In genomic region chr19:7921955-7922840, GRCh38 we compare ENCODE assay signal across 13 cellular contexts. TPM values are rescaled to one million over a fixed set of nuclear protein-coding genes. Genes with fewer than 3 reads are reported as not detected.
DNase-seq lines count a peak whose midpoint lies in the region; ATAC-seq and TF ChIP-seq lines count a peak whose summit lies in the region.
"Had no signal": no experiment of that assay in that cellular context is flagged by ENCODE, and none has a peak within 500 bp of the region (broad histone marks: within the 10 kb centered on the region; RNA-seq: fewer than 3 reads in every experiment).

No MANE protein-coding gene starts in this region.

- DNase-seq in right cardiac atrium (peak; percentile 25 to 64 (median 59)), right atrium auricular region (ENCODE audit: low spot score) (no peak), natural killer cell (no peak), CD1c-positive myeloid dendritic cell (ENCODE audit: extremely low spot score) (no peak), NCI-H524 (lab: John Stamatoyannopoulos, UW) (no peak)
- DNase-seq: foreskin melanocyte; KG1; SIG-M5; stimulated activated CD4-positive, alpha-beta T cell treated with anti-CD3 and anti-CD28 coated beads, Interleukin-4, amount 100 ng/mL, for 1 hour had no signal

- H3K4me3 ChIP-seq in right cardiac atrium (ENCODE audit: low read length) (no peak overlapping the region), right atrium auricular region (no peak overlapping the region)

- TF ChIP-seq CTCF in right atrium auricular region (IDR thresholded peaks at IDR 0.05) (no peak), natural killer cell (IDR thresholded peaks at IDR 0.05) (no peak)

- peak overlapping the region; percentile 94 for H3K27ac Mint-ChIP-seq in dendritic cell treated with granulocyte-macrophage colony-stimulating factor and Interleukin-4, amounts not matched to agents 40 ng/mL and 50 ng/mL, for 4 days
- H3K27ac Mint-ChIP-seq in natural killer cell = no peak overlapping the region

- H3K36me3 ChIP-seq in right atrium auricular region = peaks cover 15% of the 10 kb centered on the region

- H3K4me1 Mint-ChIP-seq in dendritic cell treated with granulocyte-macrophage colony-stimulating factor and Interleukin-4, amounts not matched to agents 40 ng/mL and 50 ng/mL, for 4 days (ENCODE audit: low read depth) = peaks cover 80% of the 10 kb centered on the region
- H3K4me1 Mint-ChIP-seq in natural killer cell = peaks cover 16 to 43% of the 10 kb centered on the region in 2 donors

- no peaks in the 10 kb centered on the region for H3K9me3 ChIP-seq in right cardiac atrium (ENCODE audit: control insufficient read depth, low read length)
- no peaks in the 10 kb centered on the region for H3K9me3 ChIP-seq in right atrium auricular region

- H3K4me3 Mint-ChIP-seq in dendritic cell treated with granulocyte-macrophage colony-stimulating factor and Interleukin-4, amounts not matched to agents 40 ng/mL and 50 ng/mL, for 4 days = peak overlapping the region; percentile 87
- peak overlapping the region; percentile 40 for H3K4me3 Mint-ChIP-seq in natural killer cell

- H3K4me1 ChIP-seq in right cardiac atrium (ENCODE audit: control insufficient read depth, insufficient read depth, low read length) (peaks cover 2% of the 10 kb centered on the region), right atrium auricular region (peaks cover 0 to 60% of the 10 kb centered on the region in 2 donors)

- 94% methylated on average over 31 of the region's 31 CpGs for WGBS in right cardiac atrium

- no peak for ATAC-seq in right cardiac atrium
- ATAC-seq in natural killer cell = no peak
- ATAC-seq in HG03159 (IDR thresholded peaks at IDR 0.05; ENCODE audit: unreplicated experiment) = no peak
- no peak for ATAC-seq in GM21737 (IDR thresholded peaks at IDR 0.05; ENCODE audit: unreplicated experiment)

- peaks cover 51% of the 10 kb centered on the region for H3K27me3 Mint-ChIP-seq in dendritic cell treated with granulocyte-macrophage colony-stimulating factor and Interleukin-4, amounts not matched to agents 40 ng/mL and 50 ng/mL, for 4 days
- H3K27me3 Mint-ChIP-seq in natural killer cell (ENCODE audit: low read depth in 2 of 2) = peaks cover 0 to 10% of the 10 kb centered on the region in 2 donors

- intact Hi-C loops in right cardiac atrium (cut with DNase I) = no loop called here
- intact Hi-C loops in dendritic cell treated with granulocyte-macrophage colony-stimulating factor and Interleukin-4, amounts not matched to agents 40 ng/mL and 50 ng/mL, for 4 days (cut with micrococcal nuclease) = loop anchor here (2.0 to 10.0 kb wide), 2 partner anchors 19 to 237 kb away; partner anchors contain the start of genes MAP2K7 and TRAPPC5
- intact Hi-C loops in natural killer cell (cut with micrococcal nuclease) = no loop called here

- no peaks in the 10 kb centered on the region for H3K27me3 ChIP-seq in right cardiac atrium (ENCODE audit: control insufficient read depth, insufficient read depth)
- H3K27me3 ChIP-seq in right atrium auricular region = peaks cover 0 to 9% of the 10 kb centered on the region in 2 donors

- H3K27ac ChIP-seq in right cardiac atrium (ENCODE audit: low read length) (no peak overlapping the region), right atrium auricular region (no peak overlapping the region)

- no peaks in the 10 kb centered on the region for H3K9me3 Mint-ChIP-seq in dendritic cell treated with granulocyte-macrophage colony-stimulating factor and Interleukin-4, amounts not matched to agents 40 ng/mL and 50 ng/mL, for 4 days
- no peaks in the 10 kb centered on the region for H3K9me3 Mint-ChIP-seq in natural killer cell

- peaks cover 39% of the 10 kb centered on the region for H3K36me3 Mint-ChIP-seq in dendritic cell treated with granulocyte-macrophage colony-stimulating factor and Interleukin-4, amounts not matched to agents 40 ng/mL and 50 ng/mL, for 4 days (ENCODE audit: low read depth)
- H3K36me3 Mint-ChIP-seq in natural killer cell = no peaks in the 10 kb centered on the region

RNA-seq across cellular contexts. Expression of gene SNAPC2, which starts 2.1 kb away (rescaled TPM):
- total RNA-seq in right cardiac atrium (10 to 100 TPM in 3 of 4 donors, 1 to 10 TPM in 1; 9.6 to 14.4 (median 11.0) TPM), right atrium auricular region (10 to 100 TPM; 14.1 to 16.5 TPM), natural killer cell (10 to 100 TPM; 22.1 to 32.4 (median 27.1) TPM)
- 12.2 TPM for polyA plus RNA-seq in right cardiac atrium

RNA-seq across cellular contexts. Expression of gene CTXN1, which starts 3.7 kb away (rescaled TPM):
- total RNA-seq in right cardiac atrium = under 1 TPM in 2 of 4 donors, not detected in 2; 0.24 to 0.34 TPM
- polyA plus RNA-seq in right cardiac atrium = 0.16 TPM
- total RNA-seq in right atrium auricular region = 1 to 10 TPM; 1.7 to 4.2 TPM
- total RNA-seq in natural killer cell = under 1 TPM in 1 of 3 donors, not detected in 2; 0.39 TPM

RNA-seq across cellular contexts. Expression of gene TGFBR3L, which starts 7.6 kb away (rescaled TPM):
- 10 to 100 TPM in 3 of 4 donors, 1 to 10 TPM in 1; 8.0 to 17.6 (median 14.5) TPM for total RNA-seq in right cardiac atrium
- 2.4 TPM for polyA plus RNA-seq in right cardiac atrium
- total RNA-seq in right atrium auricular region = 10 to 100 TPM; 22.1 to 26.7 TPM
- 1 to 10 TPM; 3.5 to 4.6 (median 4.4) TPM for total RNA-seq in natural killer cell
- total RNA-seq: lung microvascular endothelial cell had no signal

RNA-seq across cellular contexts. Expression of gene MAP2K7, which starts 18.5 kb away (rescaled TPM):
- 10 to 100 TPM; 23.2 to 32.6 (median 28.5) TPM for total RNA-seq in right cardiac atrium
- 26.9 TPM for polyA plus RNA-seq in right cardiac atrium
- total RNA-seq in right atrium auricular region = 10 to 100 TPM; 12.0 to 14.4 TPM
- 100 to 1,000 TPM; 131 to 218 (median 159) TPM for total RNA-seq in natural killer cell

RNA-seq across cellular contexts. Expression of gene TIMM44, which starts 21.3 kb away (rescaled TPM):
- total RNA-seq in right cardiac atrium (10 to 100 TPM; 51.1 to 88.9 (median 64.0) TPM), right atrium auricular region (10 to 100 TPM; 49.1 to 64.1 TPM), natural killer cell (100 to 1,000 TPM in 1 of 3 donors, 10 to 100 TPM in 2; 83.3 to 116 (median 89.4) TPM)
- 64.6 TPM for polyA plus RNA-seq in right cardiac atrium

Comparison
In these comparisons a context has a peak if more than half of its experiments do, and no peak if none do; other contexts are left out.
1. DNase-seq: peak in right cardiac atrium (3 of 3); none in right atrium auricular region (single experiment), natural killer cell (single experiment), CD1c-positive myeloid dendritic cell (single experiment) and NCI-H524 (0 of 2).